8 cellular contexts compared by ENCODE assay signal in genomic region chr3:17032407-17033034, GRCh38.
A peak's percentile ranks its signal among the peaks of the same experiment; 100 is the strongest.
DNase-seq lines count a peak whose midpoint lies in the region; ATAC-seq and TF ChIP-seq lines count a peak whose summit lies in the region.

No MANE protein-coding gene starts in this region.

- DNase-seq in Ammon's horn (ENCODE audit: low spot score) (peak; percentile 50), Panc1 (ENCODE audit: low read depth, low spot score) (no peak), fibroblast of peridontal ligament (ENCODE audit: extremely low read depth) (peak; percentile 70), neural progenitor cell (ENCODE audit: low spot score) (peak; percentile 46)
- DNase-seq in CD8-positive, alpha-beta memory T cell = no peak
- no peak for DNase-seq in activated CD4-positive, CD25-positive, alpha-beta regulatory T cell treated with anti-CD3 and anti-CD28 coated beads, Interleukin-2, amount 50 U/mL, for 72 hours

- intact Hi-C loops in Panc1 (cut with micrococcal nuclease; ENCODE audit: unreplicated experiment) = loop anchor here (5.0 to 10.0 kb wide), 3 partner anchors 145 to 428 kb away; partner anchors contain the start of gene DAZL

- BruUV-seq in Panc1 (replicated peaks; lab: Mats Ljungman, UMichigan) = no TSS peak

- H3K79me2 ChIP-seq in neural progenitor cell (ENCODE audit: low read depth) = no peaks in the 10 kb centered on the region

- H3K9ac ChIP-seq in neural progenitor cell = no peak overlapping the region

- in situ Hi-C loops in Panc1 (cut with HindIII; ENCODE audit: low pct_unique_long_range_greater_than_20kb, low sequenced_read_pairs) = no loop called here

- POLR2A ChIA-PET in Panc1 (lab: Charles Lee) = no interaction called here
- POLR2A ChIA-PET in CD8-positive, alpha-beta memory T cell (lab: Charles Lee) = interaction anchor here (0.9 kb wide), 1 partner anchor 42 kb away, joined by 3 read pairs; no protein-coding TSS in a partner anchor

- no peaks in the 10 kb centered on the region for H3K4me1 ChIP-seq in Panc1 (ENCODE audit: control insufficient read depth, insufficient read depth, low read length)
- peaks cover 14% of the 10 kb centered on the region for H3K4me1 ChIP-seq in neural progenitor cell
- peaks cover 28% of the 10 kb centered on the region for H3K4me1 ChIP-seq in CD8-positive, alpha-beta memory T cell (ENCODE audit: insufficient read depth, low read length)

- H3K36me3 Mint-ChIP-seq in neural progenitor cell = no peaks in the 10 kb centered on the region
- peaks cover 0 to 27% (median 16%) of the 10 kb centered on the region in 3 donors for H3K36me3 Mint-ChIP-seq in CD8-positive, alpha-beta memory T cell

- H3K4me3 Mint-ChIP-seq in neural progenitor cell = no peak overlapping the region
- H3K4me3 Mint-ChIP-seq in CD8-positive, alpha-beta memory T cell = no peak overlapping the region

- H3K4me3 ChIP-seq in Panc1 (ENCODE audit: low read depth in 2 of 2, low read length in 2 of 2) (no peak overlapping the region), neural progenitor cell (no peak overlapping the region)
- no peak overlapping the region for H3K4me3 ChIP-seq in CD8-positive, alpha-beta memory T cell (ENCODE audit: low read length)

- H3K36me3 ChIP-seq in Panc1 (ENCODE audit: control insufficient read depth, insufficient read depth, low read length) (no peaks in the 10 kb centered on the region), neural progenitor cell (no peaks in the 10 kb centered on the region)
- no peaks in the 10 kb centered on the region for H3K36me3 ChIP-seq in CD8-positive, alpha-beta memory T cell (ENCODE audit: insufficient read depth, low read length)

- no peaks in the 10 kb centered on the region for H3K27me3 Mint-ChIP-seq in neural progenitor cell (ENCODE audit: insufficient read depth, low read depth)
- no peaks in the 10 kb centered on the region for H3K27me3 Mint-ChIP-seq in CD8-positive, alpha-beta memory T cell

- H3K27ac ChIP-seq in Panc1 (ENCODE audit: low read length) = no peak overlapping the region
- H3K27ac ChIP-seq in neural progenitor cell = no peak overlapping the region
- no peak overlapping the region for H3K27ac ChIP-seq in CD8-positive, alpha-beta memory T cell (ENCODE audit: low read depth, low read length)

- H3K27me3 ChIP-seq in Panc1 (ENCODE audit: control insufficient read depth, insufficient read depth, low read length) = no peaks in the 10 kb centered on the region
- H3K27me3 ChIP-seq in neural progenitor cell = no peaks in the 10 kb centered on the region
- H3K27me3 ChIP-seq in CD8-positive, alpha-beta memory T cell (ENCODE audit: insufficient read depth, low read length, poor library complexity, severe bottlenecking) = no peaks in the 10 kb centered on the region

- H2AFZ ChIP-seq in neural progenitor cell (replicated peaks) = no peak overlapping the region

- peaks cover 2% of the 10 kb centered on the region for H3K4me1 Mint-ChIP-seq in neural progenitor cell
- H3K4me1 Mint-ChIP-seq in CD8-positive, alpha-beta memory T cell = peaks cover 68 to 90% (median 89%) of the 10 kb centered on the region in 3 donors

- peak; percentile 57 for ATAC-seq in GM21529 (IDR thresholded peaks at IDR 0.05; ENCODE audit: unreplicated experiment)
- peak; percentile 84; the same call in 1 of the 2 replicates for ATAC-seq in Panc1
- no peak for ATAC-seq in HG03469 (IDR thresholded peaks at IDR 0.05; ENCODE audit: unreplicated experiment)

- peak; percentile 63; the same call in 1 of the 2 replicates for TF ChIP-seq CTCF in Panc1 (IDR thresholded peaks at IDR 0.05)
- TF ChIP-seq CTCF in neural progenitor cell (IDR thresholded peaks at IDR 0.05) = peak; percentile 75

- no peaks in the 10 kb centered on the region for H3F3A ChIP-seq in neural progenitor cell (ENCODE audit: low read depth)

- H3K9me3 Mint-ChIP-seq in neural progenitor cell = no peaks in the 10 kb centered on the region
- H3K9me3 Mint-ChIP-seq in CD8-positive, alpha-beta memory T cell = no peaks in the 10 kb centered on the region

- CTCF ChIA-PET in Panc1 (lab: Charles Lee) = interaction anchor here (0.5 to 1.4 kb wide), 2 partner anchors 26 to 431 kb away, joined by 4 to 7 read pairs; no protein-coding TSS in a partner anchor
- CTCF ChIA-PET in CD8-positive, alpha-beta memory T cell (lab: Charles Lee) = interaction anchor here (2.1 kb wide), 1 partner anchor 204 kb away, joined by 6 read pairs; no protein-coding TSS in a partner anchor

- H4K20me1 ChIP-seq in neural progenitor cell (ENCODE audit: low read depth) = no peaks in the 10 kb centered on the region

- no peak overlapping the region for H3K4me2 ChIP-seq in neural progenitor cell

- H3K9me3 ChIP-seq in Panc1 (ENCODE audit: control insufficient read depth, insufficient read depth, low read depth, low read length) = no peaks in the 10 kb centered on the region
- no peaks in the 10 kb centered on the region for H3K9me3 ChIP-seq in neural progenitor cell (ENCODE audit: low read depth)
- no peaks in the 10 kb centered on the region for H3K9me3 ChIP-seq in CD8-positive, alpha-beta memory T cell (ENCODE audit: low read length)

- no peak overlapping the region for H3K27ac Mint-ChIP-seq in neural progenitor cell
- H3K27ac Mint-ChIP-seq in CD8-positive, alpha-beta memory T cell = peak overlapping the region in 1 of 8 donors; percentile 0

Comparison
In these comparisons a context has a peak if more than half of its experiments do, and no peak if none do; other contexts are left out.
1. DNase-seq: peak in Ammon's horn (single experiment), fibroblast of peridontal ligament (single experiment) and neural progenitor cell (single experiment); none in Panc1 (single experiment), CD8-positive, alpha-beta memory T cell (0 of 5) and activated CD4-positive, CD25-positive, alpha-beta regulatory T cell treated with anti-CD3 and anti-CD28 coated beads, Interleukin-2, amount 50 U/mL, for 72 hours (single experiment).